24 cellular contexts compared by ENCODE assay signal in the genomic region with DNA sequence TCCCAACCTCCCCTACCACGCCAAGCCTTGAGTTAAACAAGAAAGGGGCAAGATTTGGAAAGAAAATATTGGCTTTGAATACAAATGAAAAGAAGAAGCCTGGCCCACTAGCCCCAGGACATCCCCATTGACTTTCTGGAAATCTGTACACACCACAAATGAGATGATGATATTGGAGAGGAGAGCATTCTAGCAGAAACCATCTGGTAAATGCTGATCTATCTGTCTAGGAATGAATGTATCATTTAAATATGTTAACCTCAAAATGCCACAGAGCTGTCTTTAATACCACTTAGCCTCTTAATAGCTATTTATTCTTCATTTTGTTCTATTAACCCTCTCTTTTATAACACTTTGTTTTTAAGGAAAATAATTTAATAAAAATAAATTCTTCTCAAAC.
DNase-seq lines count a peak whose midpoint lies in the region; TF ChIP-seq lines count a peak whose summit lies in the region.
"Had no signal": no experiment of that assay in that cellular context is flagged by ENCODE, and none has a peak within 500 bp of the region (broad histone marks: within the 10 kb centered on the region; RNA-seq: fewer than 3 reads in every experiment).

No MANE protein-coding gene starts in this region.

- H3K9me3 ChIP-seq in BLaER1 treated with 17β-estradiol and CSF1 and Interleukin-3, amounts not matched to agents 10 nM and 100 nM (replicated peaks in 1 of 11): peaks cover 0 to 22% (median 15%) of the 10 kb centered on the region in 11 experiments; a peak in 13 of 22 replicates
- H3K9me3 ChIP-seq in SJCRH30 (replicated peaks): peaks cover 6% of the 10 kb centered on the region
- H3K9me3 ChIP-seq: A549, BE2C, Caco-2 had no signal

- H3K4me2 ChIP-seq in BLaER1 treated with 17β-estradiol and CSF1 and Interleukin-3, amounts not matched to agents 10 nM and 100 nM: peak overlapping the region in 8 of 11 experiments; percentile 29 to 62 (median 54); a peak in 16 of 22 replicates
- H3K4me2 ChIP-seq: A549 had no signal

- no peaks in the 10 kb centered on the region for H3K36me3 Mint-ChIP-seq in activated T-helper 1 cell treated with anti-CD3 and anti-CD28 coated beads, Interleukin-12 subunit alpha, Interleukin-12 subunit beta, Interleukin-2, Interleukin-4 antibody, amounts not matched to agents 30 ng/mL and 10 ng/mL and 1 ng/mL, durations not matched to agents 14 hours and 24 hours and 36 hours (ENCODE audit: low read depth)
- H3K36me3 Mint-ChIP-seq: CD4-positive, alpha-beta memory T cell had no signal

- no peaks in the 10 kb centered on the region for H3K27me3 Mint-ChIP-seq in activated T-helper 1 cell treated with anti-CD3 and anti-CD28 coated beads, Interleukin-12 subunit alpha, Interleukin-12 subunit beta, Interleukin-2, Interleukin-4 antibody, amounts not matched to agents 30 ng/mL and 10 ng/mL and 1 ng/mL, durations not matched to agents 14 hours and 24 hours and 36 hours (ENCODE audit: insufficient read depth)
- H3K27me3 Mint-ChIP-seq: CD4-positive, alpha-beta memory T cell had no signal

- H3K4me1 Mint-ChIP-seq in activated T-helper 1 cell treated with anti-CD3 and anti-CD28 coated beads, Interleukin-12 subunit alpha, Interleukin-12 subunit beta, Interleukin-2, Interleukin-4 antibody, amounts not matched to agents 30 ng/mL and 10 ng/mL and 1 ng/mL, durations not matched to agents 14 hours and 24 hours and 36 hours (ENCODE audit: low read depth): no peaks in the 10 kb centered on the region
- H3K4me1 Mint-ChIP-seq: CD4-positive, alpha-beta memory T cell had no signal

- peak overlapping the region in 4 of 11 experiments; percentile 23 to 41 (median 39); a peak in 7 of 22 replicates for H3K27ac ChIP-seq in BLaER1 treated with 17β-estradiol and CSF1 and Interleukin-3, amounts not matched to agents 10 nM and 100 nM
- peak overlapping the region; percentile 91 for H3K27ac ChIP-seq in SJCRH30
- H3K27ac ChIP-seq: A549 had no signal

- peaks cover 0 to 16% (median 12%) of the 10 kb centered on the region in 10 experiments; a peak in 14 of 20 replicates for H3K4me1 ChIP-seq in BLaER1 treated with 17β-estradiol and CSF1 and Interleukin-3, amounts not matched to agents 10 nM and 100 nM
- peaks cover 23% of the 10 kb centered on the region for H3K4me1 ChIP-seq in SJCRH30
- H3K4me1 ChIP-seq: A549, BE2C, Caco-2 had no signal

- H4K20me1 ChIP-seq in BLaER1 treated with 17β-estradiol and CSF1 and Interleukin-3, amounts not matched to agents 10 nM and 100 nM: no peaks in the 10 kb centered on the region

- no peak for TF ChIP-seq CTCF in choroid plexus epithelial cell (conservative IDR thresholded peaks at IDR 0.05; ENCODE audit: low read depth, low read length)

- no peak overlapping the region for H3K4me3 ChIP-seq in BLaER1 treated with 17β-estradiol and CSF1 and Interleukin-3, amounts not matched to agents 10 nM and 100 nM
- H3K4me3 ChIP-seq in SJCRH30: no peak overlapping the region
- H3K4me3 ChIP-seq in choroid plexus epithelial cell (ENCODE audit: low read depth, low read length): no peak overlapping the region
- H3K4me3 ChIP-seq: A549 had no signal

- DNase-seq in SJCRH30 (peak; percentile 17 to 56), choroid plexus epithelial cell (ENCODE audit: low read depth) (peak; percentile 36), non-pigmented ciliary epithelial cell (ENCODE audit: low read depth) (peak; percentile 60), SIG-M5 (lab: John Stamatoyannopoulos, UW) (no peak), NCI-H1436 (lab: John Stamatoyannopoulos, UW) (no peak), NCI-H510A treated with DMSO at 0.1 percent for 48 hours (lab: John Stamatoyannopoulos, UW) (no peak)
- DNase-seq in activated T-helper 1 cell treated with anti-CD3 and anti-CD28 coated beads, Interleukin-12 subunit alpha, Interleukin-12 subunit beta, Interleukin-2, Interleukin-4 antibody, amounts not matched to agents 30 ng/mL and 10 ng/mL and 1 ng/mL, durations not matched to agents 14 hours and 24 hours and 36 hours (ENCODE audit: low spot score): no peak
- DNase-seq: BE2C; Caco-2; CD4-positive, alpha-beta memory T cell; DMS 273 treated with DMSO at 0.1 percent for 48 hours; DND-41; GOT3; HCEC 1CT; NCI-H1048; NCI-H1436 treated with DMSO at 0.1 percent for 48 hours; NCI-H1930; NCI-H2227 treated with DMSO at 0.1 percent for 48 hours; NCI-H510A; NCI-H774; NK-92 treated with Interleukin-12 subunit alpha and Interleukin-12 subunit beta, amount 100 ng/mL, for 24 hours had no signal

- no peak overlapping the region for H3K27ac Mint-ChIP-seq in activated T-helper 1 cell treated with anti-CD3 and anti-CD28 coated beads, Interleukin-12 subunit alpha, Interleukin-12 subunit beta, Interleukin-2, Interleukin-4 antibody, amounts not matched to agents 30 ng/mL and 10 ng/mL and 1 ng/mL, durations not matched to agents 14 hours and 24 hours and 36 hours
- H3K27ac Mint-ChIP-seq: CD4-positive, alpha-beta memory T cell; IgD-negative memory B cell had no signal

- H3K4me3 Mint-ChIP-seq in activated T-helper 1 cell treated with anti-CD3 and anti-CD28 coated beads, Interleukin-12 subunit alpha, Interleukin-12 subunit beta, Interleukin-2, Interleukin-4 antibody, amounts not matched to agents 30 ng/mL and 10 ng/mL and 1 ng/mL, durations not matched to agents 14 hours and 24 hours and 36 hours: no peak overlapping the region
- H3K4me3 Mint-ChIP-seq: CD4-positive, alpha-beta memory T cell; IgD-negative memory B cell had no signal

- H3K9ac ChIP-seq in BLaER1 treated with 17β-estradiol and CSF1 and Interleukin-3, amounts not matched to agents 10 nM and 100 nM: no peak overlapping the region

- no peaks in the 10 kb centered on the region for H3K27me3 ChIP-seq in BLaER1 treated with 17β-estradiol and CSF1 and Interleukin-3, amounts not matched to agents 10 nM and 100 nM
- no peaks in the 10 kb centered on the region for H3K27me3 ChIP-seq in SJCRH30
- H3K27me3 ChIP-seq: BE2C had no signal

- H3K36me3 ChIP-seq in BLaER1 treated with 17β-estradiol and CSF1 and Interleukin-3, amounts not matched to agents 10 nM and 100 nM: no peaks in the 10 kb centered on the region
- H3K36me3 ChIP-seq in SJCRH30: no peaks in the 10 kb centered on the region
- H3K36me3 ChIP-seq: BE2C had no signal

- intact Hi-C loops in activated T-helper 1 cell treated with anti-CD3 and anti-CD28 coated beads, Interleukin-12 subunit alpha, Interleukin-12 subunit beta, Interleukin-2, Interleukin-4 antibody, amounts not matched to agents 30 ng/mL and 10 ng/mL and 1 ng/mL, durations not matched to agents 14 hours and 24 hours and 36 hours (cut with micrococcal nuclease): no loop called here

- H3K9me3 Mint-ChIP-seq in activated T-helper 1 cell treated with anti-CD3 and anti-CD28 coated beads, Interleukin-12 subunit alpha, Interleukin-12 subunit beta, Interleukin-2, Interleukin-4 antibody, amounts not matched to agents 30 ng/mL and 10 ng/mL and 1 ng/mL, durations not matched to agents 14 hours and 24 hours and 36 hours: no peaks in the 10 kb centered on the region

Comparison
In these comparisons a context has a peak if more than half of its experiments do, and no peak if none do; other contexts are left out.
1. DNase-seq: peak in SJCRH30 (2 of 2), choroid plexus epithelial cell (single experiment) and non-pigmented ciliary epithelial cell (single experiment); none in activated T-helper 1 cell treated with anti-CD3 and anti-CD28 coated beads, Interleukin-12 subunit alpha, Interleukin-12 subunit beta, Interleukin-2, Interleukin-4 antibody, amounts not matched to agents 30 ng/mL and 10 ng/mL and 1 ng/mL, durations not matched to agents 14 hours and 24 hours and 36 hours (single experiment), SIG-M5 (single experiment), NCI-H1436 (single experiment) and NCI-H510A treated with DMSO at 0.1 percent for 48 hours (single experiment).